Comparison of ENCODE assay signal across 11 cellular contexts in genomic region chr6:120395330-120395729, GRCh38.
"Had no signal": no experiment of that assay in that cellular context is flagged by ENCODE, and none has a peak within 500 bp of the region (broad histone marks: within the 10 kb centered on the region; RNA-seq: fewer than 3 reads in every experiment).

No MANE protein-coding gene starts in this region.

- H3K4me3 ChIP-seq: GM23248, GM23338, HAP-1 had no signal

- H3K9ac ChIP-seq: GM23248 had no signal

- H3K4me1 ChIP-seq: HAP-1 had no signal

- H3K9me3 ChIP-seq: HAP-1 had no signal

- FAIRE-seq: H1, H54 had no signal

- ATAC-seq: GM23338, HCT116 had no signal

- H3K4me2 ChIP-seq: GM23338 had no signal

- H3K27ac ChIP-seq: GM23248 had no signal

- DNase-seq: GM23248, GOT3, H7, H9, HCEC 1CT, HFFc6 had no signal

- H2AFZ ChIP-seq: GM23248, GM23338 had no signal

- H3K36me3 ChIP-seq: HAP-1 had no signal
